1 cellular context compared by ENCODE assay signal in genomic region chr9:128080218-128080617, GRCh38.
TF ChIP-seq lines count a peak whose summit lies in the region.

No MANE protein-coding gene starts in this region.

TF ChIP-seq in HEK293, 187 proteins besides CTCF, POLR2A, EP300 and RAD21:
- TF ChIP-seq REST (tag by site-specific recombination; IDR thresholded peaks at IDR 0.05) (no peak), MZF1 (tag by site-specific recombination; IDR thresholded peaks at IDR 0.05; ENCODE audit: borderline replicate concordance) (no peak), PRDM10 (tag by site-specific recombination; IDR thresholded peaks at IDR 0.05) (0 out of 2 replicates have a peak, but pooled peaks have one; percentile 26)
